ENCODE assay signal across 9 cellular contexts in genomic region chr7:151051108-151051507, GRCh38. TPM values are rescaled to one million over a fixed set of nuclear protein-coding genes. Genes with fewer than 3 reads are reported as not detected.
A peak's percentile ranks its signal among the peaks of the same experiment; 100 is the strongest.
DNase-seq lines count a peak whose midpoint lies in the region; ATAC-seq, FAIRE-seq and TF ChIP-seq lines count a peak whose summit lies in the region.
"Had no signal": no experiment of that assay in that cellular context is flagged by ENCODE, and none has a peak within 500 bp of the region (broad histone marks: within the 10 kb centered on the region; RNA-seq: fewer than 3 reads in every experiment).

No MANE protein-coding gene starts in this region.

- FAIRE-seq in GM12892 (lab: Jason Lieb, UNC), result no peak

- TF ChIP-seq CTCF in fibroblast of lung (conservative IDR thresholded peaks at IDR 0.05 in 1 of 2, IDR thresholded peaks at IDR 0.05 in 1 of 2; ENCODE audit: low read depth in 1 of 2, low read length in 2 of 2) (no peak), osteocyte (IDR thresholded peaks at IDR 0.05) (no peak)

- H3K4me2 ChIP-seq in fibroblast of lung (ENCODE audit: extremely low read depth, insufficient read depth, low read length), result no peak overlapping the region

- H2AFZ ChIP-seq in fibroblast of lung (ENCODE audit: low read length), result no peak overlapping the region

- peaks cover 16% of the 10 kb centered on the region for H3K4me1 Mint-ChIP-seq in osteocyte (ENCODE audit: unreplicated experiment)

- H3K27me3 Mint-ChIP-seq in osteocyte (ENCODE audit: unreplicated experiment), result no peaks in the 10 kb centered on the region

- H3K4me1 ChIP-seq in fibroblast of lung (ENCODE audit: control insufficient read depth, extremely low read depth, insufficient read depth, low read length), result peaks cover 8% of the 10 kb centered on the region

- H3K9ac ChIP-seq in fibroblast of lung (ENCODE audit: insufficient read depth, low read length), result no peak overlapping the region

- H3K4me3 ChIP-seq in fibroblast of lung (replicated peaks in 1 of 4; ENCODE audit: control extremely low read depth in 1 of 4, insufficient read depth in 1 of 4, low read depth in 3 of 4, low read length in 4 of 4), result no peak overlapping the region

- H3K27me3 ChIP-seq in fibroblast of lung (ENCODE audit: control insufficient read depth, insufficient read depth, low read length), result no peaks in the 10 kb centered on the region

- H4K20me1 ChIP-seq in fibroblast of lung (ENCODE audit: control insufficient read depth, extremely low read depth, insufficient read depth, low read length), result no peaks in the 10 kb centered on the region

- TF ChIP-seq POLR2A in GM12892 (IDR thresholded peaks at IDR 0.05; ENCODE audit: low read depth, low read length), result no peak

- no peak for ATAC-seq in HG03025 (IDR thresholded peaks at IDR 0.05; ENCODE audit: low FRiP score, unreplicated experiment)
- ATAC-seq in HG02759 (IDR thresholded peaks at IDR 0.05; ENCODE audit: unreplicated experiment), result no peak

- no peak overlapping the region for H3K27ac ChIP-seq in fibroblast of lung (ENCODE audit: insufficient read depth, low read length)

- no peaks in the 10 kb centered on the region for H3K79me2 ChIP-seq in fibroblast of lung (ENCODE audit: control insufficient read depth, insufficient read depth, low read length)

- H3K36me3 Mint-ChIP-seq in osteocyte (ENCODE audit: unreplicated experiment), result no peaks in the 10 kb centered on the region

- no peak overlapping the region for H3K27ac Mint-ChIP-seq in osteocyte (ENCODE audit: unreplicated experiment)
- H3K27ac Mint-ChIP-seq: IgD-negative memory B cell had no signal

- no peak overlapping the region for H3K4me3 Mint-ChIP-seq in osteocyte (ENCODE audit: unreplicated experiment)
- H3K4me3 Mint-ChIP-seq: IgD-negative memory B cell had no signal

- DNase-seq in Kasumi-1 (lab: John Stamatoyannopoulos, UW) (peak; percentile 46 to 59), activated T-cell treated with anti-CD3 and anti-CD28 coated beads for 48 hours (ENCODE audit: low read depth) (peak; percentile 45), fibroblast of lung (ENCODE audit: low read depth in 2 of 2) (peak; percentile 71 to 74), osteocyte (ENCODE audit: extremely low spot score, unreplicated experiment) (peak; percentile 91), GM12892 (ENCODE audit: insufficient read length) (no peak), 8988T (no peak)

- no peaks in the 10 kb centered on the region for H3K9me3 ChIP-seq in fibroblast of lung (ENCODE audit: control insufficient read depth, insufficient read depth, low read depth, low read length)

- H3K9me3 Mint-ChIP-seq in osteocyte (ENCODE audit: unreplicated experiment), result no peaks in the 10 kb centered on the region
- H3K9me3 Mint-ChIP-seq: IgD-negative memory B cell had no signal

- H3K36me3 ChIP-seq in fibroblast of lung (ENCODE audit: control insufficient read depth, insufficient read depth, low read length), result no peaks in the 10 kb centered on the region

RNA-seq across cellular contexts. Expression of gene ASIC3, which starts 2.8 kb away (rescaled TPM):
- total RNA-seq in fibroblast of lung (under 0.01 and 0.17 TPM in 2 replicates), osteocyte (3.6 and 5.8 TPM in 2 replicates)
- 0.05 and 0.07 TPM in 2 replicates for polyA plus RNA-seq in fibroblast of lung
- 0.24 and 0.35 TPM in 2 replicates for polyA plus RNA-seq in fibroblast of lung (2012)
- not detected in 2 replicates for polyA minus RNA-seq in fibroblast of lung (ENCODE audit: low replicate concordance)
- 1.4 TPM for polyA plus RNA-seq in GM12892 (2012; ENCODE audit: missing spikeins)
- polyA plus RNA-seq: IgD-negative memory B cell had no signal

RNA-seq across cellular contexts. Expression of gene CDK5, which starts 6.6 kb away (rescaled TPM):
- total RNA-seq in fibroblast of lung, result 25.9 and 27.7 TPM in 2 replicates
- polyA plus RNA-seq in fibroblast of lung, result 15.1 and 24.7 TPM in 2 replicates
- polyA plus RNA-seq in fibroblast of lung (2012), result 11.6 and 21.9 TPM in 2 replicates
- polyA minus RNA-seq in fibroblast of lung (ENCODE audit: low replicate concordance), result 36.4 and 43.2 TPM in 2 replicates
- 18.8 and 23.7 TPM in 2 replicates for total RNA-seq in osteocyte
- polyA plus RNA-seq in GM12892 (2012; ENCODE audit: missing spikeins), result 15.7 TPM

RNA-seq across cellular contexts. Expression of gene SLC4A2, which starts 8.3 kb away (rescaled TPM):
- total RNA-seq in fibroblast of lung, result 56.0 and 61.8 TPM in 2 replicates
- 30.5 and 54.1 TPM in 2 replicates for polyA plus RNA-seq in fibroblast of lung
- 84.2 and 121 TPM in 2 replicates for polyA plus RNA-seq in fibroblast of lung (2012)
- polyA minus RNA-seq in fibroblast of lung (ENCODE audit: low replicate concordance), result 141 and 175 TPM in 2 replicates
- 289 and 297 TPM in 2 replicates for total RNA-seq in osteocyte
- 38.7 TPM for polyA plus RNA-seq in GM12892 (2012; ENCODE audit: missing spikeins)

RNA-seq across cellular contexts. Expression of gene ABCB8, which starts 22.9 kb away (rescaled TPM):
- total RNA-seq in fibroblast of lung (16.4 and 20.0 TPM in 2 replicates), osteocyte (38.1 and 39.7 TPM in 2 replicates)
- 12.1 and 14.5 TPM in 2 replicates for polyA plus RNA-seq in fibroblast of lung
- polyA plus RNA-seq in fibroblast of lung (2012), result 22.2 and 28.2 TPM in 2 replicates
- polyA minus RNA-seq in fibroblast of lung (ENCODE audit: low replicate concordance), result 52.0 and 58.0 TPM in 2 replicates
- polyA plus RNA-seq in GM12892 (2012; ENCODE audit: missing spikeins), result 8.2 TPM

RNA-seq across cellular contexts. Expression of gene ATG9B, which starts 26.8 kb away (rescaled TPM):
- total RNA-seq in fibroblast of lung (under 0.01 TPM in 1 of 2 replicates, not detected in the other), osteocyte (0.11 and 0.39 TPM in 2 replicates)
- 0.03 TPM in 2 replicates for polyA plus RNA-seq in fibroblast of lung
- polyA plus RNA-seq in fibroblast of lung (2012), result 0.23 TPM in 1 of 2 replicates, not detected in the other
- polyA minus RNA-seq in fibroblast of lung (ENCODE audit: low replicate concordance), result not detected in 2 replicates
- 0.25 TPM for polyA plus RNA-seq in GM12892 (2012; ENCODE audit: missing spikeins)

Comparison
In these comparisons a context has a peak if more than half of its experiments do, and no peak if none do; other contexts are left out.
1. DNase-seq: peak in Kasumi-1 (2 of 2), activated T-cell treated with anti-CD3 and anti-CD28 coated beads for 48 hours (single experiment), fibroblast of lung (2 of 2) and osteocyte (single experiment); none in GM12892 (single experiment) and 8988T (single experiment).